In genomic region chr5:29162297-29162696, GRCh38 we compare ENCODE assay signal across 28 cellular contexts.
DNase-seq lines count a peak whose midpoint lies in the region; TF ChIP-seq lines count a peak whose summit lies in the region.
"Had no signal": no experiment of that assay in that cellular context is flagged by ENCODE, and none has a peak within 500 bp of the region (broad histone marks: within the 10 kb centered on the region; RNA-seq: fewer than 3 reads in every experiment).

No MANE protein-coding gene starts in this region.

- H3K4me3 ChIP-seq in neuronal stem cell (ENCODE audit: low read length in 2 of 2) (no peak overlapping the region), OCI-LY7 (ENCODE audit: low read depth, low read length, poor library complexity, severe bottlenecking) (no peak overlapping the region)
- H3K4me3 ChIP-seq: HAP-1, sigmoid colon had no signal

- no peaks in the 10 kb centered on the region for H3K4me1 ChIP-seq in neuronal stem cell (ENCODE audit: control insufficient read depth in 2 of 2, insufficient read depth in 1 of 2, low read depth in 1 of 2, low read length in 2 of 2)
- no peaks in the 10 kb centered on the region for H3K4me1 ChIP-seq in OCI-LY7 (ENCODE audit: insufficient read depth, low read length, poor library complexity, severe bottlenecking)
- H3K4me1 ChIP-seq: sigmoid colon had no signal

- H4K91ac ChIP-seq in neuronal stem cell (ENCODE audit: low read depth, low read length, poor library complexity): no peak overlapping the region

- H4K8ac ChIP-seq in neuronal stem cell (ENCODE audit: low read depth, low read length): no peak overlapping the region

- POLR2A ChIA-PET in OCI-LY7 (lab: Charles Lee): no interaction called here

- H4K20me1 ChIP-seq in OCI-LY7 (ENCODE audit: insufficient read depth, low read length): no peaks in the 10 kb centered on the region

- no peaks in the 10 kb centered on the region for H3K79me1 ChIP-seq in neuronal stem cell (ENCODE audit: low read depth, low read length)

- no peak overlapping the region for H3K23ac ChIP-seq in neuronal stem cell (ENCODE audit: low read depth, low read length, poor library complexity)

- no peak for TF ChIP-seq CTCF in OCI-LY7 (conservative IDR thresholded peaks at IDR 0.05; ENCODE audit: low read length)

- no peaks in the 10 kb centered on the region for H3K9me2 ChIP-seq in OCI-LY7 (ENCODE audit: insufficient read depth, low read length)

- no peak overlapping the region for H3K18ac ChIP-seq in neuronal stem cell (ENCODE audit: low read length)

- intact Hi-C loops in OCI-LY7 (cut with micrococcal nuclease; ENCODE audit: unreplicated experiment): no loop called here

- H3K4me2 ChIP-seq in neuronal stem cell (ENCODE audit: insufficient read depth, low read length, poor library complexity, severe bottlenecking) (no peak overlapping the region), OCI-LY7 (ENCODE audit: low read length) (no peak overlapping the region)

- no peak overlapping the region for H3K27ac ChIP-seq in neuronal stem cell (replicated peaks; ENCODE audit: low read length)
- no peak overlapping the region for H3K27ac ChIP-seq in OCI-LY7 (ENCODE audit: low read depth, low read length, poor library complexity, severe bottlenecking)
- H3K27ac ChIP-seq: 22Rv1, brain microvascular endothelial cell, neutrophil, sigmoid colon had no signal

- H3K27me3 ChIP-seq in neuronal stem cell (ENCODE audit: control insufficient read depth in 3 of 3, insufficient read depth in 3 of 3, low read depth in 1 of 3, low read length in 3 of 3): no peaks in the 10 kb centered on the region
- H3K27me3 ChIP-seq: brain microvascular endothelial cell, neutrophil, sigmoid colon had no signal

- H3K79me2 ChIP-seq in OCI-LY7 (ENCODE audit: insufficient read depth, low read depth, low read length): no peaks in the 10 kb centered on the region

- no peak overlapping the region for H2BK5ac ChIP-seq in neuronal stem cell (ENCODE audit: low read length)

- H3K36me3 ChIP-seq in neuronal stem cell (replicated peaks in 1 of 2; ENCODE audit: control insufficient read depth in 2 of 2, insufficient read depth in 2 of 2, low read length in 2 of 2) (no peaks in the 10 kb centered on the region), OCI-LY7 (ENCODE audit: insufficient read depth, low read length) (no peaks in the 10 kb centered on the region)
- H3K36me3 ChIP-seq: brain microvascular endothelial cell, HAP-1, neutrophil, sigmoid colon had no signal

- H2AK5ac ChIP-seq in neuronal stem cell (ENCODE audit: low read depth, low read length): no peak overlapping the region

- no TSS peak for BruUV-seq in OCI-LY7 (replicated peaks; lab: Mats Ljungman, UMichigan)

- H3K9ac ChIP-seq in neuronal stem cell (ENCODE audit: low read depth, low read length, poor library complexity): no peak overlapping the region

- no peak overlapping the region for H2BK12ac ChIP-seq in neuronal stem cell (ENCODE audit: low read length)

- DNase-seq in NCI-H1092 treated with DMSO at 0.1 percent for 48 hours (lab: John Stamatoyannopoulos, UW) (peak; percentile 28), NCI-H1092 (lab: John Stamatoyannopoulos, UW) (no peak), NCI-H146 treated with DMSO at 0.1 percent for 48 hours (lab: John Stamatoyannopoulos, UW; ENCODE audit: unreplicated experiment) (peak; percentile 90), NCI-H82 treated with DMSO at 0.1 percent for 48 hours (lab: John Stamatoyannopoulos, UW; ENCODE audit: unreplicated experiment) (peak; percentile 66), neuronal stem cell (ENCODE audit: low spot score) (no peak), OCI-LY7 (ENCODE audit: low spot score) (no peak), SIG-M5 (lab: John Stamatoyannopoulos, UW) (no peak)
- DNase-seq in activated naive CD4-positive, alpha-beta T cell treated with anti-CD3 and anti-CD28 coated beads, Interleukin-2, amount 50 U/mL, for 16 hours: no peak
- DNase-seq: activated CD4-positive, alpha-beta T cell treated with anti-CD3 and anti-CD28 coated beads, Interleukin-2, amount 10 ng/mL, durations not matched to agents 7 days and 5 days; activated CD8-positive, alpha-beta memory T cell treated with anti-CD3 and anti-CD28 coated beads, Interleukin-2, amount 10 ng/mL, durations not matched to agents 7 days and 5 days; activated naive CD4-positive, alpha-beta T cell treated with anti-CD3 and anti-CD28 coated beads for 36 hours; activated T-cell treated with anti-CD3 and anti-CD28 coated beads, Interleukin-2, amount 50 U/mL, for 72 hours; amniotic stem cell; brain microvascular endothelial cell; CD4-positive, alpha-beta memory T cell; DMS79; GDM1; hippocampal formation; left colon; NCI-H1436; NCI-H2171 treated with DMSO at 0.1 percent for 48 hours; Right ventricle myocardium superior; sigmoid colon; stimulated activated CD4-positive, alpha-beta T cell treated with anti-CD3 and anti-CD28 coated beads, Interleukin-4, amount 100 ng/mL, for 4 hours; stimulated activated naive B cell treated with anti-CD40 and anti-IgM and Interleukin-4, amounts not matched to agents 10 μg/mL and 1 μg/mL and 100 μg/mL, for 72 hours had no signal

- H3K9me3 ChIP-seq in neuronal stem cell (replicated peaks in 1 of 2; ENCODE audit: control insufficient read depth in 2 of 2, insufficient read depth in 1 of 2, low read depth in 1 of 2, low read length in 2 of 2) (no peaks in the 10 kb centered on the region), OCI-LY7 (ENCODE audit: low read length) (no peaks in the 10 kb centered on the region)
- H3K9me3 ChIP-seq: HAP-1, neutrophil had no signal

- H2BK120ac ChIP-seq in neuronal stem cell (ENCODE audit: low read depth, low read length): no peak overlapping the region

- H2AFZ ChIP-seq in neuronal stem cell (ENCODE audit: low read length): peak overlapping the region; percentile 6
- H2AFZ ChIP-seq in OCI-LY7 (ENCODE audit: low read length): no peak overlapping the region

- WGBS in neuronal stem cell (ENCODE audit: extremely low coverage in 2 of 2, insufficient read length in 2 of 2, insufficient replicate concordance in 1 of 2), 2 donors: no CpG with 5 or more reads among the region's 1 CpG

- no peak overlapping the region for H3K14ac ChIP-seq in neuronal stem cell (ENCODE audit: low read length)

- H2BK15ac ChIP-seq in neuronal stem cell (ENCODE audit: low read length): no peak overlapping the region

- no peak overlapping the region for H3K4ac ChIP-seq in neuronal stem cell (ENCODE audit: low read length)

- CTCF ChIA-PET in OCI-LY7 (lab: Charles Lee; ENCODE audit: unreplicated experiment): no interaction called here

Comparison
In these comparisons a context has a peak if more than half of its experiments do, and no peak if none do; other contexts are left out.
1. DNase-seq: peak in NCI-H1092 treated with DMSO at 0.1 percent for 48 hours (single experiment), NCI-H146 treated with DMSO at 0.1 percent for 48 hours (single experiment) and NCI-H82 treated with DMSO at 0.1 percent for 48 hours (single experiment); none in NCI-H1092 (single experiment), neuronal stem cell (single experiment), activated naive CD4-positive, alpha-beta T cell treated with anti-CD3 and anti-CD28 coated beads, Interleukin-2, amount 50 U/mL, for 16 hours (single experiment), OCI-LY7 (single experiment) and SIG-M5 (single experiment).